Comparison of ENCODE assay signal across 15 cellular contexts in the genomic region with DNA sequence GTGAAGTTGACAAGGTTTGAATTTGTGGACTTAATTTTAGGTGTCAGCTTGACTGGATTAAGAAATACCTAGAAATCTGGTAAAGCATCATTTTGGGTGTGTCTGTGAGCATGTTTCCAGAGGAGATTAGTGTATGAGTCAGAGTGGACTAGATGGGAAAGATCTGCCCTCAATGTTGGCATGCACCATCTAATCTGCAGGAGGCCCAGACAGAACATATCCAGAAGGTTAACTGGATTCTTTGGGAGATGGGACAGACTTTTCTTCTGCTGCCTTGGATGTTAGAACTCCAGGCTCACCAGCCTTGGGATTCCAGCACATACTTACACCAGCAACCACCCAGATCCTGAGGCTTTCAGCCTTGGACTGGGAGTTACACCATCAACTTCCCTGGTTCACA. TPM values are rescaled to one million over a fixed set of nuclear protein-coding genes. Genes with fewer than 3 reads are reported as not detected.
A peak's percentile ranks its signal among the peaks of the same experiment; 100 is the strongest.
DNase-seq lines count a peak whose midpoint lies in the region; ATAC-seq, FAIRE-seq and TF ChIP-seq lines count a peak whose summit lies in the region.
"Had no signal": no experiment of that assay in that cellular context is flagged by ENCODE, and none has a peak within 500 bp of the region (broad histone marks: within the 10 kb centered on the region; RNA-seq: fewer than 3 reads in every experiment).

No MANE protein-coding gene starts in this region.

- H3K36me3 ChIP-seq in astrocyte (ENCODE audit: insufficient read depth, low read length) (no peaks in the 10 kb centered on the region), HepG2 (replicated peaks in 1 of 2; ENCODE audit: control insufficient read depth in 1 of 2, insufficient read depth in 2 of 2, low read length in 2 of 2) (no peaks in the 10 kb centered on the region)
- H3K36me3 ChIP-seq: lower lobe of right lung had no signal

- H3K27ac ChIP-seq in astrocyte (ENCODE audit: low read depth, low read length): no peak overlapping the region
- H3K27ac ChIP-seq in HepG2 (ENCODE audit: extremely low read length, insufficient read depth, low read length): no peak overlapping the region
- H3K27ac ChIP-seq: heart left ventricle, lower lobe of right lung had no signal

- H3K4me2 ChIP-seq in astrocyte (ENCODE audit: low read length): no peak overlapping the region
- H3K4me2 ChIP-seq in HepG2 (ENCODE audit: low read depth, low read length): no peak overlapping the region

- H3K27me3 Mint-ChIP-seq in astrocyte (ENCODE audit: low read depth, unreplicated experiment): no peaks in the 10 kb centered on the region
- H3K27me3 Mint-ChIP-seq: IgD-negative memory B cell had no signal

- CTCF ChIA-PET in HepG2 (lab: Yijun Ruan, JAX; ENCODE audit: low intra/inter-chr PET ratio, low total read pairs): no interaction called here

- H3K4me3 ChIP-seq in astrocyte (ENCODE audit: insufficient read depth, low read depth, low read length) (no peak overlapping the region), HepG2 (replicated peaks in 1 of 3; ENCODE audit: insufficient read depth in 1 of 3, low read depth in 2 of 3, low read length in 3 of 3) (no peak overlapping the region)
- H3K4me3 ChIP-seq: heart left ventricle, lower lobe of right lung had no signal

- H3K79me2 ChIP-seq in astrocyte (ENCODE audit: insufficient read depth, low read length) (peaks cover 3% of the 10 kb centered on the region), HepG2 (ENCODE audit: insufficient read depth, low read length) (no peaks in the 10 kb centered on the region)

- peaks cover 10% of the 10 kb centered on the region for H3K9me3 Mint-ChIP-seq in astrocyte (ENCODE audit: unreplicated experiment)

- POLR2A ChIA-PET in HepG2 (lab: Yijun Ruan, JAX): no interaction called here

- FAIRE-seq in astrocyte (lab: Jason Lieb, UNC): no peak
- no peak for FAIRE-seq in HepG2 (lab: Jason Lieb, UNC)

- no peak overlapping the region for H3K27ac Mint-ChIP-seq in astrocyte (ENCODE audit: unreplicated experiment)
- H3K27ac Mint-ChIP-seq: stimulated activated effector memory CD8-positive, alpha-beta T cell treated with anti-CD3 and anti-CD28 coated beads, Interleukin-12 subunit alpha, Interleukin-12 subunit beta, amount 100 ng/mL, for 72 hours had no signal

- H4K20me1 ChIP-seq in astrocyte (ENCODE audit: insufficient read depth, low read length): peaks cover 15% of the 10 kb centered on the region
- no peaks in the 10 kb centered on the region for H4K20me1 ChIP-seq in HepG2 (ENCODE audit: insufficient read depth, low read length)

- TF ChIP-seq RAD21 in HepG2 (CRISPR knock-in tag; IDR thresholded peaks at IDR 0.05): no peak

- H3K27me3 ChIP-seq in astrocyte (ENCODE audit: insufficient read depth, low read length) (no peaks in the 10 kb centered on the region), HepG2 (ENCODE audit: control insufficient read depth in 1 of 2, insufficient read depth in 2 of 2, low read length in 2 of 2) (no peaks in the 10 kb centered on the region)
- H3K27me3 ChIP-seq: heart left ventricle had no signal

- no peak for TF ChIP-seq POLR2A in HepG2 (IDR thresholded peaks at IDR 0.05; ENCODE audit: insufficient read depth in 1 of 2, low read depth in 2 of 2, low read length in 2 of 2)

- peaks cover 3% of the 10 kb centered on the region for H3K4me1 Mint-ChIP-seq in astrocyte (ENCODE audit: low read depth, unreplicated experiment)

- H3K9ac ChIP-seq in astrocyte (ENCODE audit: low read length) (no peak overlapping the region), HepG2 (ENCODE audit: insufficient read depth, low read depth, low read length) (no peak overlapping the region)

- BruUV-seq in HepG2 (replicated peaks; lab: Mats Ljungman, UMichigan): no TSS peak

- in situ Hi-C loops in HepG2 (cut with HindIII; ENCODE audit: extremely low pct_ligation_motif_present, low pct_unique_long_range_greater_than_20kb): no loop called here

- intact Hi-C loops in HepG2 (cut with micrococcal nuclease; ENCODE audit: unreplicated experiment): no loop called here

- TF ChIP-seq CTCF in AG09319 (IDR thresholded peaks at IDR 0.05; ENCODE audit: low read depth, low read length) (no peak), astrocyte (IDR thresholded peaks at IDR 0.05; ENCODE audit: insufficient read depth, low read depth, low read length) (no peak), HepG2 (CRISPR knock-in tag; IDR thresholded peaks at IDR 0.05) (no peak)

- H3K4me1 ChIP-seq in astrocyte (ENCODE audit: insufficient read depth, low read length): no peaks in the 10 kb centered on the region
- no peaks in the 10 kb centered on the region for H3K4me1 ChIP-seq in HepG2 (ENCODE audit: insufficient read depth, low read length)
- H3K4me1 ChIP-seq: lower lobe of right lung had no signal

- no peak overlapping the region for H3K4me3 Mint-ChIP-seq in astrocyte (ENCODE audit: unreplicated experiment)

- no peak for TF ChIP-seq EP300 in HepG2 (IDR thresholded peaks at IDR 0.05; ENCODE audit: low read depth in 2 of 2, low read length in 2 of 2)
- no peak for TF ChIP-seq EP300 in HepG2 (CRISPR knock-in tag; IDR thresholded peaks at IDR 0.05; ENCODE audit: borderline replicate concordance)

- H2AFZ ChIP-seq in astrocyte (ENCODE audit: low read depth, low read length) (no peak overlapping the region), HepG2 (ENCODE audit: low read length) (no peak overlapping the region)

- peak; percentile 32 for DNase-seq in AG09319 (ENCODE audit: extremely low read depth, low read depth)
- peak; percentile 34 for DNase-seq in HPDE6-E6E7 (ENCODE audit: extremely low spot score)
- DNase-seq in astrocyte (ENCODE audit: low read depth): peak; percentile 71
- DNase-seq in glomerular visceral epithelial cell (ENCODE audit: extremely low spot score): peak; percentile 5
- no peak for DNase-seq in HepG2 (ENCODE audit: low spot score)
- DNase-seq in KG1 (lab: John Stamatoyannopoulos, UW): no peak
- DNase-seq in stimulated activated CD4-positive, alpha-beta T cell treated with anti-CD3 and anti-CD28 coated beads, Interleukin-1b, Interleukin-23, amount 100 ng/mL, for 48 hours: no peak
- DNase-seq in NCI-H748 treated with DMSO at 0.1 percent for 48 hours (lab: John Stamatoyannopoulos, UW): no peak
- DNase-seq: activated CD4-positive, alpha-beta T cell treated with anti-CD3 and anti-CD28 coated beads, Interleukin-2, amount 50 U/mL, for 1 hour; heart left ventricle; lower lobe of right lung; NCI-H2081; NK-92 treated with Interleukin-12 subunit alpha and Interleukin-12 subunit beta, amount 100 ng/mL, for 24 hours had no signal

- H3K9me3 ChIP-seq in astrocyte (ENCODE audit: insufficient read depth, low read depth, low read length) (peaks cover 8% of the 10 kb centered on the region), HepG2 (ENCODE audit: low read length) (peaks cover 17% of the 10 kb centered on the region)

- peaks cover 18% of the 10 kb centered on the region for H3K36me3 Mint-ChIP-seq in astrocyte (ENCODE audit: low read depth, unreplicated experiment)

- no peak for ATAC-seq in HepG2
- ATAC-seq: lower lobe of right lung had no signal

RNA-seq across cellular contexts. Expression of a gene that starts 14.1 kb away (rescaled TPM):
- 13.8 and 13.9 TPM in 2 replicates for total RNA-seq in astrocyte
- 4.8 and 6.4 TPM in 2 replicates for total RNA-seq in HepG2 (2016; rRNA removed; fragmentation: Illumina TruSeq; extraction: Trizol)
- total RNA-seq in HepG2 (2016; cell fraction: cytosol; rRNA removed; fragmentation: Illumina TruSeq; extraction: Trizol; ENCODE audit: low read depth): 0.61 and 0.79 TPM in 2 replicates
- 3.9 and 7.0 TPM in 2 replicates for total RNA-seq in HepG2 (2016; cell fraction: insoluble cytoplasmic fraction; rRNA removed; fragmentation: Illumina TruSeq; extraction: Trizol)
- 1.8 and 2.5 TPM in 2 replicates for total RNA-seq in HepG2 (2016; cell fraction: membrane; rRNA removed; fragmentation: Illumina TruSeq; extraction: Trizol)
- 8.8 and 9.5 TPM in 2 replicates for total RNA-seq in HepG2 (2016; cell fraction: nucleus; rRNA removed; fragmentation: Illumina TruSeq; extraction: Trizol)
- 6.6 and 6.8 TPM in 2 replicates for polyA plus RNA-seq in HepG2 (2011; rRNA removed)
- polyA plus RNA-seq in HepG2 (2011; cell fraction: cytosol; rRNA removed): 3.8 and 5.9 TPM in 2 replicates
- polyA plus RNA-seq in HepG2 (2011; cell fraction: nucleus; rRNA removed): 2.6 and 3.1 TPM in 2 replicates
- 8.6 and 12.1 TPM in 2 replicates for polyA plus RNA-seq in HepG2 (2012)
- polyA plus RNA-seq in HepG2 (2016; cell fraction: cytosol; fragmentation: Illumina TruSeq; extraction: Trizol; ENCODE audit: low read depth): 0.44 and 0.58 TPM in 2 replicates
- polyA plus RNA-seq in HepG2 (2016; cell fraction: insoluble cytoplasmic fraction; fragmentation: Illumina TruSeq; extraction: Trizol; ENCODE audit: low read depth): 5.9 and 6.6 TPM in 2 replicates
- 1.8 and 2.2 TPM in 2 replicates for polyA plus RNA-seq in HepG2 (2016; cell fraction: membrane; fragmentation: Illumina TruSeq; extraction: Trizol; ENCODE audit: low read depth)
- polyA plus RNA-seq in HepG2 (2016; cell fraction: nucleus; fragmentation: Illumina TruSeq; extraction: Trizol; ENCODE audit: insufficient read depth, low read depth): 13.3 and 14.2 TPM in 2 replicates
- polyA minus RNA-seq in HepG2 (2011; rRNA and poly(A)+ RNA removed; ENCODE audit: low replicate concordance): 7.8 and 12.9 TPM in 2 replicates
- 5.9 and 6.9 TPM in 2 replicates for polyA minus RNA-seq in HepG2 (2011; cell fraction: cytosol; rRNA and poly(A)+ RNA removed)
- polyA minus RNA-seq in HepG2 (2011; cell fraction: nucleus; rRNA and poly(A)+ RNA removed): 8.0 and 8.9 TPM in 2 replicates

Comparison
In these comparisons a context has a peak if more than half of its experiments do, and no peak if none do; other contexts are left out.
1. DNase-seq: peak in AG09319 (single experiment), HPDE6-E6E7 (single experiment), astrocyte (single experiment) and glomerular visceral epithelial cell (single experiment); none in HepG2 (single experiment), KG1 (single experiment), stimulated activated CD4-positive, alpha-beta T cell treated with anti-CD3 and anti-CD28 coated beads, Interleukin-1b, Interleukin-23, amount 100 ng/mL, for 48 hours (single experiment) and NCI-H748 treated with DMSO at 0.1 percent for 48 hours (single experiment).